8 cellular contexts compared by ENCODE assay signal in genomic region chr1:230208619-230209261, GRCh38.
DNase-seq lines count a peak whose midpoint lies in the region; ATAC-seq and TF ChIP-seq lines count a peak whose summit lies in the region.

No MANE protein-coding gene starts in this region.

- H3K27me3 ChIP-seq in A673 (replicated peaks; ENCODE audit: insufficient read depth, low read depth, low read length, poor library complexity) (no peaks in the 10 kb centered on the region), stomach (no peaks in the 10 kb centered on the region)

- no peaks in the 10 kb centered on the region for H3K9me3 Mint-ChIP-seq in progenitor cell of endocrine pancreas (ENCODE audit: low read depth)

- CTCF ChIA-PET in A673 (lab: Charles Lee), result interaction anchor here (0.7 kb wide), 1 partner anchor 72 kb away, joined by 3 read pairs; no protein-coding TSS in a partner anchor

- H3K36me3 ChIP-seq in A673 (ENCODE audit: insufficient read depth, low read length, poor library complexity, severe bottlenecking) (no peaks in the 10 kb centered on the region), stomach (peaks cover 0 to 17% (median 14%) of the 10 kb centered on the region in 4 donors)

- H3K4me3 ChIP-seq in A673 (ENCODE audit: low read depth, low read length, poor library complexity, severe bottlenecking) (no peak overlapping the region), stomach (no peak overlapping the region)

- no peak overlapping the region for H3K4me3 Mint-ChIP-seq in progenitor cell of endocrine pancreas (ENCODE audit: low read depth)

- ATAC-seq in GM19463 (IDR thresholded peaks at IDR 0.05; ENCODE audit: unreplicated experiment) (peak; percentile 43), HG03565 (IDR thresholded peaks at IDR 0.05; ENCODE audit: unreplicated experiment) (peak; percentile 39)

- 80 to 88% (median 85%) methylated on average over 10 of the region's 10 CpGs for WGBS in stomach, 5 donors

- peaks cover 63% of the 10 kb centered on the region for H3K4me1 Mint-ChIP-seq in progenitor cell of endocrine pancreas (ENCODE audit: low read depth)

- DNase-seq in A673 (ENCODE audit: low spot score), result peak; percentile 40
- DNase-seq in erythroblast (lab: John Stamatoyannopoulos, UW), result peak in 1 of 2 experiments; percentile 9
- no peak for DNase-seq in stomach
- no peak for DNase-seq in NCI-H2196 treated with DMSO at 0.1 percent for 48 hours (lab: John Stamatoyannopoulos, UW; ENCODE audit: unreplicated experiment)
- no peak for DNase-seq in progenitor cell of endocrine pancreas (ENCODE audit: low spot score, unreplicated experiment)
- DNase-seq in medulla oblongata (ENCODE audit: extremely low spot score), result no peak

- TF ChIP-seq CTCF in A673 (conservative IDR thresholded peaks at IDR 0.05; ENCODE audit: low read depth, low read length) (peak; percentile 31; the same call in 1 of the 2 replicates), stomach (IDR thresholded peaks at IDR 0.05) (no peak), progenitor cell of endocrine pancreas (IDR thresholded peaks at IDR 0.05; ENCODE audit: unreplicated experiment) (no peak)

- H3K4me1 ChIP-seq in A673 (ENCODE audit: insufficient read depth, low read length, poor library complexity, severe bottlenecking) (peaks cover 56% of the 10 kb centered on the region), stomach (peaks cover 48 to 84% (median 66%) of the 10 kb centered on the region in 4 donors)

- H3K9me3 ChIP-seq in A673 (ENCODE audit: low read depth, low read length, poor library complexity, severe bottlenecking) (no peaks in the 10 kb centered on the region), stomach (no peaks in the 10 kb centered on the region)

- peak; percentile 7 for TF ChIP-seq POLR2A in erythroblast (IDR thresholded peaks at IDR 0.05; ENCODE audit: low read length)
- TF ChIP-seq POLR2A in stomach (IDR thresholded peaks at IDR 0.05), result no peak

- BruUV-seq in A673 (replicated peaks; lab: Mats Ljungman, UMichigan), result no TSS peak

- peaks cover 7% of the 10 kb centered on the region for H3K36me3 Mint-ChIP-seq in progenitor cell of endocrine pancreas (ENCODE audit: insufficient read depth)

- peak overlapping the region; percentile 2 for H3K27ac ChIP-seq in A673 (ENCODE audit: low read depth, low read length, poor library complexity, severe bottlenecking)
- peak overlapping the region; percentile 37 to 80 (median 66) for H3K27ac ChIP-seq in stomach

- H3K27ac Mint-ChIP-seq in progenitor cell of endocrine pancreas, result no peak overlapping the region

- no peak for TF ChIP-seq EP300 in stomach (IDR thresholded peaks at IDR 0.05)

- intact Hi-C loops in A673 (cut with micrococcal nuclease; ENCODE audit: unreplicated experiment) (no loop called here), stomach (cut with DNase I; ENCODE audit: low total_unique reads) (no loop called here)

- POLR2A ChIA-PET in A673 (lab: Charles Lee; ENCODE audit: low non-redundant PET), result no interaction called here

- no peaks in the 10 kb centered on the region for H3K27me3 Mint-ChIP-seq in progenitor cell of endocrine pancreas
